ENCODE assay signal across 8 cellular contexts in genomic region chr4:10096201-10096975, GRCh38. TPM values are rescaled to one million over a fixed set of nuclear protein-coding genes. Genes with fewer than 3 reads are reported as not detected.
DNase-seq lines count a peak whose midpoint lies in the region; ATAC-seq and TF ChIP-seq lines count a peak whose summit lies in the region.

No MANE protein-coding gene starts in this region.

- H3K27me3 ChIP-seq in AG04450 (ENCODE audit: control insufficient read depth, insufficient read depth, low read length): no peaks in the 10 kb centered on the region

- ATAC-seq in GM19463 (IDR thresholded peaks at IDR 0.05; ENCODE audit: unreplicated experiment): peak; percentile 79

- peak overlapping the region; percentile 93 for H3K27ac Mint-ChIP-seq in activated CD4-positive, alpha-beta T cell treated with anti-CD3 and anti-CD28 coated beads, Interleukin-2, amount 10 ng/mL, durations not matched to agents 7 days and 5 days

- no peaks in the 10 kb centered on the region; the same call in 1 of the 2 replicates for H3K9me3 ChIP-seq in AG04450 (ENCODE audit: control insufficient read depth, insufficient read depth, low read length)
- no peaks in the 10 kb centered on the region for H3K9me3 ChIP-seq in OCI-LY7 (ENCODE audit: low read length)

- H3K36me3 ChIP-seq in OCI-LY7 (ENCODE audit: insufficient read depth, low read length): peaks cover 98% of the 10 kb centered on the region

- no peaks in the 10 kb centered on the region for H3K79me2 ChIP-seq in OCI-LY7 (ENCODE audit: insufficient read depth, low read depth, low read length)

- no TSS peak for BruUV-seq in OCI-LY7 (replicated peaks; lab: Mats Ljungman, UMichigan)

- TF ChIP-seq CTCF in AG04450 (IDR thresholded peaks at IDR 0.05; ENCODE audit: low read depth, low read length): no peak
- TF ChIP-seq CTCF in OCI-LY7 (conservative IDR thresholded peaks at IDR 0.05; ENCODE audit: low read length): no peak

- H3K9me2 ChIP-seq in OCI-LY7 (ENCODE audit: insufficient read depth, low read length): no peaks in the 10 kb centered on the region

- H3K27ac ChIP-seq in AG04450 (ENCODE audit: low read depth, low read length) (peak overlapping the region; percentile 95), cingulate gyrus (ENCODE audit: low read depth, low read length) (peak overlapping the region; percentile 87), OCI-LY7 (ENCODE audit: low read depth, low read length, poor library complexity, severe bottlenecking) (no peak overlapping the region)

- CTCF ChIA-PET in AG04450 (lab: Charles Lee): interaction anchor here (1.5 kb wide), 1 partner anchor 457 kb away, joined by 3 read pairs; no protein-coding TSS in a partner anchor
- CTCF ChIA-PET in activated CD4-positive, alpha-beta T cell treated with anti-CD3 and anti-CD28 coated beads, Interleukin-2, amount 10 ng/mL, durations not matched to agents 7 days and 5 days (lab: Charles Lee): interaction anchor here (0.6 to 2.5 kb wide), 10 partner anchors 9 to 166 kb away, joined by 3 to 7 read pairs (median 4); no protein-coding TSS in a partner anchor
- CTCF ChIA-PET in OCI-LY7 (lab: Charles Lee; ENCODE audit: unreplicated experiment): no interaction called here

- no peaks in the 10 kb centered on the region for H4K20me1 ChIP-seq in OCI-LY7 (ENCODE audit: insufficient read depth, low read length)

- no peak overlapping the region for H3K4me2 ChIP-seq in OCI-LY7 (ENCODE audit: low read length)

- no peaks in the 10 kb centered on the region for H3K27me3 Mint-ChIP-seq in activated CD4-positive, alpha-beta T cell treated with anti-CD3 and anti-CD28 coated beads, Interleukin-2, amount 10 ng/mL, durations not matched to agents 7 days and 5 days

- intact Hi-C loops in OCI-LY7 (cut with micrococcal nuclease; ENCODE audit: unreplicated experiment): no loop called here

- H3K9me3 Mint-ChIP-seq in activated CD4-positive, alpha-beta T cell treated with anti-CD3 and anti-CD28 coated beads, Interleukin-2, amount 10 ng/mL, durations not matched to agents 7 days and 5 days: no peaks in the 10 kb centered on the region

- POLR2A ChIA-PET in AG04450 (lab: Yijun Ruan, JAX) (interaction anchor here (0.6 to 7.9 kb wide), 4 partner anchors 10 to 1423 kb away, joined by 4 to 75 read pairs (median 35); partner anchors contain the start of gene WDR1), OCI-LY7 (lab: Charles Lee) (no interaction called here)
- POLR2A ChIA-PET in activated CD4-positive, alpha-beta T cell treated with anti-CD3 and anti-CD28 coated beads, Interleukin-2, amount 10 ng/mL, durations not matched to agents 7 days and 5 days (lab: Charles Lee): interaction anchor here (0.9 to 1.5 kb wide), 2 partner anchors 12 to 21 kb away, joined by 4 to 11 read pairs; partner anchors contain the start of gene WDR1

- peaks cover 83% of the 10 kb centered on the region for H3K36me3 Mint-ChIP-seq in activated CD4-positive, alpha-beta T cell treated with anti-CD3 and anti-CD28 coated beads, Interleukin-2, amount 10 ng/mL, durations not matched to agents 7 days and 5 days (ENCODE audit: low read depth)

- H3K4me3 ChIP-seq in AG04450 (ENCODE audit: low read depth, low read length) (no peak overlapping the region), OCI-LY7 (ENCODE audit: low read depth, low read length, poor library complexity, severe bottlenecking) (no peak overlapping the region)

- H3K4me1 Mint-ChIP-seq in activated CD4-positive, alpha-beta T cell treated with anti-CD3 and anti-CD28 coated beads, Interleukin-2, amount 10 ng/mL, durations not matched to agents 7 days and 5 days: peaks cover 97% of the 10 kb centered on the region

- DNase-seq in AG04450 (ENCODE audit: low read depth, low spot score) (peak; percentile 80), HK-2 (ENCODE audit: unreplicated experiment) (peak; percentile 88), midbrain (lab: John Stamatoyannopoulos, UW) (peak; percentile 44), OCI-LY7 (ENCODE audit: low spot score) (no peak)
- DNase-seq in activated CD4-positive, alpha-beta T cell treated with anti-CD3 and anti-CD28 coated beads, Interleukin-2, amount 10 ng/mL, durations not matched to agents 7 days and 5 days: peak; percentile 84
- peak; percentile 87 for DNase-seq in stimulated activated CD8-positive, alpha-beta memory T cell treated with anti-CD3 and anti-CD28 coated beads, Interleukin-4, amount 100 ng/mL, for 48 hours

- no peak overlapping the region for H2AFZ ChIP-seq in OCI-LY7 (ENCODE audit: low read length)

- no peaks in the 10 kb centered on the region for H3K4me1 ChIP-seq in OCI-LY7 (ENCODE audit: insufficient read depth, low read length, poor library complexity, severe bottlenecking)

- H3K4me3 Mint-ChIP-seq in activated CD4-positive, alpha-beta T cell treated with anti-CD3 and anti-CD28 coated beads, Interleukin-2, amount 10 ng/mL, durations not matched to agents 7 days and 5 days: peak overlapping the region; percentile 33

RNA-seq across cellular contexts. Expression of gene WDR1, which starts 20.2 kb away (rescaled TPM):
- polyA plus RNA-seq in AG04450 (2011; rRNA removed): 722 and 735 TPM in 2 replicates
- 648 and 799 TPM in 2 replicates for polyA minus RNA-seq in AG04450 (2011; rRNA and poly(A)+ RNA removed)
- total RNA-seq in activated CD4-positive, alpha-beta T cell treated with anti-CD3 and anti-CD28 coated beads, Interleukin-2, amount 10 ng/mL, durations not matched to agents 7 days and 5 days: 100 to 1,000 TPM; 452 to 454 TPM
- 77.6 and 85.0 TPM in 2 replicates for total RNA-seq in OCI-LY7 (2014; rRNA removed; shearing (Covaris generic))
- total RNA-seq in OCI-LY7 (2022): 134 and 152 TPM in 2 replicates
